Comparison of ENCODE assay signal across 7 cellular contexts in the genomic region with DNA sequence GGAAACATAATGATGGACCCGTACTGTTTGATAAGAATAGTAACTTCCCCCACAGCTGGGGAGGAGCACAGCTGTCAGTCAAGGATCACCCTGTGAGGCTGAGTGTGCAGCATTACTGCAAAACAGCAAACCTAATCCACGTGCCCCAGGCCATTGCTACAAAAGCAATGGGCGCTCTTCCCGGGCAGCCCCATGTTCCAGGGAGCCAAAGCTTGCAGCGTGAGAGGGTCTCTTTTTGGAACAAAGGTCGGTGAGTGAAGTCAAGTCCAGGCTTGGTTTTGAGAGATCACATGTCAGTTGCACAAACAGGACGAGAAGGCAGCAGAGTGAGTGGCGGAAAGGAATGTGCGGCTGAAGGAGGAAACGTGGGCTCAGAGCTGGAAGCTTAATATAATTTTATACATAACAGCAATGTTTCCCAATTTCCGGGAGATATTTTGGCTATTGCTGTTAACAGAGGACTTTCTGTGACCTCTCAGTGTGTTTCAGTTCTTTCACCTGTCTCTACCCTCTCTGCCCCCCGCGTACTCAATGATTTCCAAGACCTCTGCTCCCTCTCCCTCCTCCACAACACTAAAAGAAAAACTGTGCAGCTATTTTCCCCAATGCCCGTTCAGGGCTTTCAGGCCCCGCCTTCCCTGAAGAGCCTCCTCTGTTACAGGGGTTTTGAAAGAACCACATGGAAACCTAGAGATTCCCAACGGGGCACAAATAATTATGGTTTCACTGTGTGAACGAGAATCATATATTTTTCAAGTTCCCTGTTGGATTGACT.
DNase-seq lines count a peak whose midpoint lies in the region; ATAC-seq and TF ChIP-seq lines count a peak whose summit lies in the region.

No MANE protein-coding gene starts in this region.

- no peak for ATAC-seq in GM21515 (IDR thresholded peaks at IDR 0.05; ENCODE audit: unreplicated experiment)

- no peak overlapping the region for H3K4me3 ChIP-seq in skeletal muscle cell (ENCODE audit: low read depth, low read length)

- DNase-seq in GM20000 (ENCODE audit: low spot score) (peak; percentile 26), OCI-M1 (lab: John Stamatoyannopoulos, UW) (peak; percentile 40), fibroblast of peridontal ligament (ENCODE audit: extremely low read depth) (peak; percentile 62), skeletal muscle cell (ENCODE audit: low read depth) (peak; percentile 32), cerebellar nuclear complex (lab: John Stamatoyannopoulos, UW) (no peak), NCI-H1092 treated with DMSO at 0.1 percent for 48 hours (lab: John Stamatoyannopoulos, UW) (no peak)

- no peak for TF ChIP-seq CTCF in GM20000 (IDR thresholded peaks at IDR 0.05; ENCODE audit: extremely low read depth, missing control alignments)

Comparison
In these comparisons a context has a peak if more than half of its experiments do, and no peak if none do; other contexts are left out.
1. DNase-seq: peak in GM20000 (single experiment), OCI-M1 (single experiment), fibroblast of peridontal ligament (single experiment) and skeletal muscle cell (single experiment); none in cerebellar nuclear complex (0 of 2) and NCI-H1092 treated with DMSO at 0.1 percent for 48 hours (single experiment).